Comparison of ENCODE assay signal across 8 cellular contexts in the genomic region with DNA sequence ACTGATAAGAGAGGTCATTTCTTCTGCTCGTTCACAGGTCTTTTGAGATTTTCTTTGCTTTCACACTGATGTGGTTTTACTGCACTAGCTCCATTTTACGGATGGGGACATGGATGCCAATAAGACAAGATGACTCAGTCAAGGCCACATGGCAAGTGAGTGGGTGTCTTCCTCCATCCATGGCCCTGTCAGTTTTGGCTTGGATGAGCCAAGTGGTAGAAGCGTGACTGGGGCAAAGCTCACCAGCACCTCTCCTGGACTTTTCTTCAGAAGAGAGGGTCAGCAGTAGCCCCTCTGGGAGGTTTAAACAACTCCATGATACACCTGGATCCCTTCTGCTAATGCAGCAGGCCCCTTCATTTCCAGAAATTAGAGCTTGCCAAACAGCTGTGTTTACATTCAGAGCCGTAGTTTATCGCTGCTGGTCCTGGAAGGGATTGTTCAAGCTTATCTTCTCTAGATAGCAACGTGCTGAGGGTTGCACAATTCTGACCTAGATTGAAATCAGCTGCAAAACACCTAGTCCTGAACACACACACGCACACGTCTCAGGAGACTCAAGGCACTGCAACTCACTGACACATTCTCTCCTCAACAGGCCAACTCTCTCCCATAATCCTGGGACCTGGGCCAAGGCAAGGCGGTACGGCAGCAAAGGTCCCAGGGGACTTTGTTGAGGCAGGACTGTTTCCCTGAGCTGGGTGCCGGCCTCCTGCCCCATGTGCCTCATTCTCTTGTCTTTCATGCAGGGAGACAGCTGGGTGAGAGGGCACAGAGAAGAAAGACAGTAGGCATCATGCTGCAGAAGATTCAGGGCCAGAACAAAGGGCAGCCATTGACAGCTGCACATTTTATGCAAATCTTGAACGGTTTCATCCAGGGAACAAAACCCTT. TPM values are rescaled to one million over a fixed set of nuclear protein-coding genes. Genes with fewer than 3 reads are reported as not detected.
DNase-seq lines count a peak whose midpoint lies in the region; ATAC-seq and TF ChIP-seq lines count a peak whose summit lies in the region.

No MANE protein-coding gene starts in this region.

- no peak for TF ChIP-seq CTCF in prostate gland (IDR thresholded peaks at IDR 0.05)
- TF ChIP-seq CTCF in esophagus muscularis mucosa (IDR thresholded peaks at IDR 0.05), result no peak
- no peak for TF ChIP-seq CTCF in chondrocyte (IDR thresholded peaks at IDR 0.05)

- no peak overlapping the region for H3K4me3 Mint-ChIP-seq in chondrocyte (ENCODE audit: unreplicated experiment)

- H3K4me3 ChIP-seq in prostate gland, result no peak overlapping the region
- H3K4me3 ChIP-seq in esophagus muscularis mucosa, result no peak overlapping the region

- H3K9me3 Mint-ChIP-seq in chondrocyte (ENCODE audit: low read depth), result no peaks in the 10 kb centered on the region

- H3K4me1 ChIP-seq in prostate gland (replicated peaks) (peaks cover 11% of the 10 kb centered on the region), esophagus muscularis mucosa (peaks cover 20 to 26% (median 23%) of the 10 kb centered on the region in 4 donors)

- TF ChIP-seq EP300 in esophagus muscularis mucosa (IDR thresholded peaks at IDR 0.05), result no peak

- H3K27ac ChIP-seq in epithelial cell of prostate (no peak overlapping the region), prostate gland (peak overlapping the region; percentile 32 to 66), esophagus muscularis mucosa (replicated peaks in 1 of 4) (no peak overlapping the region)

- H3K36me3 Mint-ChIP-seq in chondrocyte (ENCODE audit: low read depth), result no peaks in the 10 kb centered on the region

- no peaks in the 10 kb centered on the region for H3K36me3 ChIP-seq in prostate gland
- H3K36me3 ChIP-seq in esophagus muscularis mucosa, result no peaks in the 10 kb centered on the region

- H3K27me3 ChIP-seq in prostate gland (replicated peaks; ENCODE audit: insufficient read depth) (no peaks in the 10 kb centered on the region), esophagus muscularis mucosa (no peaks in the 10 kb centered on the region)

- intact Hi-C loops in prostate gland (cut with DNase I) (no loop called here), esophagus muscularis mucosa (cut with DNase I) (no loop called here)

- no peaks in the 10 kb centered on the region for H3K9me3 ChIP-seq in prostate gland
- no peaks in the 10 kb centered on the region for H3K9me3 ChIP-seq in esophagus muscularis mucosa

- peaks cover 22% of the 10 kb centered on the region for H3K4me1 Mint-ChIP-seq in chondrocyte (ENCODE audit: low read depth)

- CTCF ChIA-PET in HEK293T (lab: Yijun Ruan, JAX), result interaction anchor here (0.6 to 2.6 kb wide), 4 partner anchors 10 to 1476 kb away, joined by 3 to 7 read pairs (median 4); a partner anchor contains a TSS

- TF ChIP-seq POLR2A in prostate gland (IDR thresholded peaks at IDR 0.05) (no peak), esophagus muscularis mucosa (IDR thresholded peaks at IDR 0.05; ENCODE audit: low read depth) (no peak)

- no peak overlapping the region for H3K27ac Mint-ChIP-seq in chondrocyte (ENCODE audit: unreplicated experiment)

- peak; percentile 28 for ATAC-seq in HG03103 (IDR thresholded peaks at IDR 0.05; ENCODE audit: low read depth, unreplicated experiment)

- DNase-seq in GF-D8 (lab: John Stamatoyannopoulos, UW), result peak; percentile 93
- peak; percentile 88 for DNase-seq in OCI-M1 (lab: John Stamatoyannopoulos, UW)
- peak; percentile 52 for DNase-seq in epithelial cell of prostate (ENCODE audit: low read depth, low spot score)
- peak; percentile 65 for DNase-seq in prostate gland (ENCODE audit: low spot score)
- DNase-seq in HEK293T (ENCODE audit: extremely low spot score), result no peak
- DNase-seq in esophagus muscularis mucosa (ENCODE audit: extremely low spot score), result no peak
- DNase-seq in chondrocyte (ENCODE audit: low spot score), result no peak

- POLR2A ChIA-PET in HEK293T (lab: Yijun Ruan, JAX), result interaction anchor here (1.1 to 2.4 kb wide), 4 partner anchors 11 to 61 kb away, joined by 4 to 11 read pairs (median 8); a partner anchor contains a TSS

- WGBS in prostate gland, result 30% methylated on average over 12 of the region's 12 CpGs
- WGBS in esophagus muscularis mucosa, result 54% methylated on average over 10 of the region's 12 CpGs

- H3K27me3 Mint-ChIP-seq in chondrocyte (ENCODE audit: low read depth), result no peaks in the 10 kb centered on the region

TF ChIP-seq in HEK293T, 16 proteins besides CTCF, POLR2A, EP300 and RAD21:
- no peak for TF ChIP-seq ARNT (IDR thresholded peaks at IDR 0.05)
- TF ChIP-seq FOXA1 (IDR thresholded peaks at IDR 0.05), result no peak
- no peak for TF ChIP-seq TARDBP (IDR thresholded peaks at IDR 0.05)
- no peak for TF ChIP-seq SP1 (IDR thresholded peaks at IDR 0.05)
- TF ChIP-seq, protein P1, sequence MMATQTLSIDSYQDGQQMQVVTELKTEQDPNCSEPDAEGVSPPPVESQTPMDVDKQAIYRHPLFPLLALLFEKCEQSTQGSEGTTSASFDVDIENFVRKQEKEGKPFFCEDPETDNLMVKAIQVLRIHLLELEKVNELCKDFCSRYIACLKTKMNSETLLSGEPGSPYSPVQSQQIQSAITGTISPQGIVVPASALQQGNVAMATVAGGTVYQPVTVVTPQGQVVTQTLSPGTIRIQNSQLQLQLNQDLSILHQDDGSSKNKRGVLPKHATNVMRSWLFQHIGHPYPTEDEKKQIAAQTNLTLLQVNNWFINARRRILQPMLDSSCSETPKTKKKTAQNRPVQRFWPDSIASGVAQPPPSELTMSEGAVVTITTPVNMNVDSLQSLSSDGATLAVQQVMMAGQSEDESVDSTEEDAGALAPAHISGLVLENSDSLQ (IDR thresholded peaks at IDR 0.05), result no peak
- no peak for TF ChIP-seq LEF1 (IDR thresholded peaks at IDR 0.05; ENCODE audit: borderline replicate concordance)
- no peak for TF ChIP-seq SUZ12 (IDR thresholded peaks at IDR 0.05)
- no peak for TF ChIP-seq ZNF384 (IDR thresholded peaks at IDR 0.05)
- TF ChIP-seq NFRKB (IDR thresholded peaks at IDR 0.05), result no peak
- no peak for TF ChIP-seq CTBP1 (IDR thresholded peaks at IDR 0.05; ENCODE audit: borderline replicate concordance)
- TF ChIP-seq L3MBTL2 (conservative IDR thresholded peaks at IDR 0.05), result no peak
- no peak for TF ChIP-seq BHLHE40 (IDR thresholded peaks at IDR 0.05; ENCODE audit: borderline replicate concordance)
- no peak for TF ChIP-seq FOXM1 (IDR thresholded peaks at IDR 0.05; ENCODE audit: borderline replicate concordance)
- no peak for TF ChIP-seq FOXK2 (IDR thresholded peaks at IDR 0.05)

RNA-seq across cellular contexts. Expression of a gene that starts 14.2 kb away (rescaled TPM):
- total RNA-seq in prostate gland (100 to 1,000 TPM; 104 to 120 TPM), esophagus muscularis mucosa (10 to 100 TPM; 65.6 to 97.7 (median 78.3) TPM), chondrocyte (73.7 to 100 TPM (median 80.3 TPM) in 3 replicates)

Comparison
In these comparisons a context has a peak if more than half of its experiments do, and no peak if none do; other contexts are left out.
1. DNase-seq: peak in GF-D8 (single experiment), OCI-M1 (single experiment), epithelial cell of prostate (single experiment) and prostate gland (single experiment); none in HEK293T (single experiment), esophagus muscularis mucosa (single experiment) and chondrocyte (single experiment).
2. H3K27ac ChIP-seq: peak in prostate gland (2 of 2); none in epithelial cell of prostate (single experiment) and esophagus muscularis mucosa (0 of 4).